Comparison of ENCODE assay signal across 9 cellular contexts in the genomic region with DNA sequence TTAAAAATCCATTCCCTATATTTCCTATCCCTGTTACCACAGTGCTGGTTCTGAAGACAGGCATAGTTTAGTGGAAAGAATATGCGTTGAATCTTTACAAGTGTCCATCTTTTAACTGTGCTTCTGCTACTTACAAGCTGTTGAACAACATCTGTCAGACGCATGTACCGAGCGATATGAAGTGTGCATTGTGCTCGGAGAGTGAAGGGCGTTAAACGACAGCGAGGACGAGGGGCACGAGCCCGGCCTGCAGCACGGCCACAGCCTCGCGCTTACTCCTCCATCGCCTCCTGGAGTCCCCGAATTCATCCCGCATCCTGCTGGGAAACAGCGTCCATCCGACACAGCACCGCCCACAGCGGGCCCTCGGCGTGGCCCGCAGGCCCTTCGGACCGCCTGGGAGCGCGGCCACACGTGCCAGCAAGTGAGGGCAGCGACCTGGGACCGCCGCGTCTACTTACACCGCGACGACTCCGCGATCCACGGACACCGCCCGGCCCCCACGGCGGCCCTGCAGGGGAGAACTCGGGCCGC. TPM values are rescaled to one million over a fixed set of nuclear protein-coding genes. Genes with fewer than 3 reads are reported as not detected.
DNase-seq lines count a peak whose midpoint lies in the region; ATAC-seq and TF ChIP-seq lines count a peak whose summit lies in the region.
"Had no signal": no experiment of that assay in that cellular context is flagged by ENCODE, and none has a peak within 500 bp of the region (broad histone marks: within the 10 kb centered on the region; RNA-seq: fewer than 3 reads in every experiment).

No MANE protein-coding gene starts in this region.

- TF ChIP-seq EP300 in sigmoid colon (IDR thresholded peaks at IDR 0.05), result no peak

- H4K20me1 ChIP-seq in GM23248 (ENCODE audit: insufficient read depth), result peaks cover 14% of the 10 kb centered on the region

- peak; percentile 50 for DNase-seq in DMS53 (lab: John Stamatoyannopoulos, UW)
- no peak for DNase-seq in DMS53 treated with DMSO at 0.1 percent for 48 hours (lab: John Stamatoyannopoulos, UW; ENCODE audit: unreplicated experiment)
- peak; percentile 83 for DNase-seq in GM23248
- peak; percentile 53 for DNase-seq in MG63
- peak; percentile 16 for DNase-seq in activated naive CD8-positive, alpha-beta T cell treated with anti-CD3 and anti-CD28 coated beads, Interleukin-2, amount 50 U/mL, for 24 hours
- peak in 2 of 3 donors; percentile 45 to 74 for DNase-seq in right cardiac atrium
- no peak for DNase-seq in sigmoid colon
- DNase-seq in A172 (ENCODE audit: low spot score), result no peak

- H3K36me3 ChIP-seq in GM23248 (ENCODE audit: low read depth) (peaks cover 9% of the 10 kb centered on the region; the same call in 1 of the 2 replicates), MG63 (peaks cover 67% of the 10 kb centered on the region), sigmoid colon (peaks cover 0 to 14% (median 0%) of the 10 kb centered on the region in 4 donors)

- peak; percentile 2 for ATAC-seq in activated naive CD8-positive, alpha-beta T cell treated with anti-CD3 and anti-CD28 coated beads, Interleukin-2, amount 50 U/mL, for 24 hours
- peak; percentile 24 to 58 for ATAC-seq in right cardiac atrium

- H3K27me3 ChIP-seq in GM23248 (replicated peaks; ENCODE audit: insufficient read depth) (no peaks in the 10 kb centered on the region), MG63 (no peaks in the 10 kb centered on the region), right cardiac atrium (ENCODE audit: control insufficient read depth, insufficient read depth) (no peaks in the 10 kb centered on the region), sigmoid colon (no peaks in the 10 kb centered on the region)

- peak overlapping the region; percentile 98 for H3K9ac ChIP-seq in GM23248

- intact Hi-C loops in right cardiac atrium (cut with DNase I), result no loop called here
- intact Hi-C loops in sigmoid colon (cut with DNase I), result loop anchor here (1.0 to 5.0 kb wide), 5 partner anchors 53 to 284 kb away; partner anchors contain the start of genes DCUN1D2 and GRTP1

- H3K4me2 ChIP-seq in GM23248 (ENCODE audit: unreplicated experiment), result peak overlapping the region; percentile 87

- no peaks in the 10 kb centered on the region for H3K9me2 ChIP-seq in GM23248 (ENCODE audit: insufficient read depth)

- H3K4me1 ChIP-seq in GM23248 (ENCODE audit: insufficient read depth) (peaks cover 41% of the 10 kb centered on the region), right cardiac atrium (ENCODE audit: control insufficient read depth, insufficient read depth, low read length) (peaks cover 11% of the 10 kb centered on the region), sigmoid colon (peaks cover 0 to 79% (median 69%) of the 10 kb centered on the region in 4 donors)

- peak overlapping the region; percentile 83 for H3K27ac Mint-ChIP-seq in activated naive CD8-positive, alpha-beta T cell treated with anti-CD3 and anti-CD28 coated beads, Interleukin-2, amount 50 U/mL, for 24 hours

- H3K9me3 ChIP-seq in GM23248 (ENCODE audit: low read depth) (no peaks in the 10 kb centered on the region), MG63 (no peaks in the 10 kb centered on the region), right cardiac atrium (ENCODE audit: control insufficient read depth, low read length) (no peaks in the 10 kb centered on the region), sigmoid colon (no peaks in the 10 kb centered on the region)

- TF ChIP-seq CTCF in sigmoid colon (IDR thresholded peaks at IDR 0.05), result no peak

- peaks cover 83% of the 10 kb centered on the region for H3K79me2 ChIP-seq in GM23248 (ENCODE audit: insufficient read depth)

- H3K4me3 ChIP-seq in GM23248 (peak overlapping the region; percentile 92), MG63 (peak overlapping the region; percentile 96), right cardiac atrium (ENCODE audit: low read length) (peak overlapping the region; percentile 99), sigmoid colon (peak overlapping the region; percentile 64 to 97 (median 86))

- in situ Hi-C loops in GM23248 (cut with MboI), result no loop called here

- peaks cover 33% of the 10 kb centered on the region for H3F3A ChIP-seq in GM23248 (ENCODE audit: insufficient read depth)

- H3K4me3 Mint-ChIP-seq in activated naive CD8-positive, alpha-beta T cell treated with anti-CD3 and anti-CD28 coated beads, Interleukin-2, amount 50 U/mL, for 24 hours, result peak overlapping the region; percentile 95

- WGBS in GM23248 (ENCODE audit: low coverage in 1 of 2, low lambda C conversion rate in 2 of 2, missing lambda C conversion rate in 2 of 2), 2 experiments, result 0 to 2% methylated on average over 38 to 45 of the region's 45 CpGs
- under 1% methylated on average over 45 of the region's 45 CpGs for WGBS in right cardiac atrium
- 0% methylated on average over 45 of the region's 45 CpGs for WGBS in sigmoid colon, 2 donors

- TF ChIP-seq POLR2A in sigmoid colon (IDR thresholded peaks at IDR 0.05), result no peak

- peak overlapping the region; percentile 65 for H2AFZ ChIP-seq in GM23248

- H3K27ac ChIP-seq in GM23248, result peak overlapping the region; percentile 97
- peak overlapping the region; percentile 53 for H3K27ac ChIP-seq in right cardiac atrium (ENCODE audit: low read length)
- H3K27ac ChIP-seq in sigmoid colon, result peak overlapping the region; percentile 94 to 100 (median 100)

- H3K9me3 Mint-ChIP-seq in activated naive CD8-positive, alpha-beta T cell treated with anti-CD3 and anti-CD28 coated beads, Interleukin-2, amount 50 U/mL, for 24 hours, result no peaks in the 10 kb centered on the region

- peaks cover 59% of the 10 kb centered on the region for H3K4me1 Mint-ChIP-seq in activated naive CD8-positive, alpha-beta T cell treated with anti-CD3 and anti-CD28 coated beads, Interleukin-2, amount 50 U/mL, for 24 hours

- H3K27me3 Mint-ChIP-seq in activated naive CD8-positive, alpha-beta T cell treated with anti-CD3 and anti-CD28 coated beads, Interleukin-2, amount 50 U/mL, for 24 hours, result no peaks in the 10 kb centered on the region

- H3K36me3 Mint-ChIP-seq in activated naive CD8-positive, alpha-beta T cell treated with anti-CD3 and anti-CD28 coated beads, Interleukin-2, amount 50 U/mL, for 24 hours (ENCODE audit: low read depth), result peaks cover 46% of the 10 kb centered on the region

RNA-seq across cellular contexts. Expression of gene PCID2, which starts 0.5 kb away (rescaled TPM):
- 60.7 and 67.9 TPM in 2 replicates for total RNA-seq in GM23248 (2014; rRNA removed; shearing (Covaris generic))
- polyA plus RNA-seq in GM23248 (2016; fragmentation: Nextera tagmentation; extraction: Ambion mirVana), result 58.3 and 58.6 TPM in 2 replicates
- 74.5 and 106 TPM in 2 replicates for total RNA-seq in MG63 (2014; rRNA removed; shearing (Covaris generic); ENCODE audit: low replicate concordance)
- total RNA-seq in right cardiac atrium, result 10 to 100 TPM; 42.0 to 55.1 (median 47.1) TPM
- 43.1 TPM for polyA plus RNA-seq in right cardiac atrium
- 10 to 100 TPM; 44.1 to 70.9 (median 54.8) TPM for total RNA-seq in sigmoid colon
- polyA plus RNA-seq in sigmoid colon, result 10 to 100 TPM; 18.0 to 32.5 (median 22.4) TPM
- 215 and 265 TPM in 2 replicates for total RNA-seq in A172 (2014; rRNA removed; shearing (Covaris generic))

RNA-seq across cellular contexts. Expression of gene CUL4A, which starts 1.5 kb away (rescaled TPM):
- total RNA-seq in GM23248 (2014; rRNA removed; shearing (Covaris generic)), result 93.0 and 197 TPM in 2 replicates
- polyA plus RNA-seq in GM23248 (2016; fragmentation: Nextera tagmentation; extraction: Ambion mirVana) (65.9 and 67.3 TPM in 2 replicates), right cardiac atrium (53.1 TPM), sigmoid colon (10 to 100 TPM; 22.2 to 38.5 (median 22.2) TPM)
- total RNA-seq in MG63 (2014; rRNA removed; shearing (Covaris generic); ENCODE audit: low replicate concordance), result 157 and 2,206 TPM in 2 replicates
- total RNA-seq in right cardiac atrium (100 to 1,000 TPM in 2 of 4 donors, 10 to 100 TPM in 2; 82.5 to 113 (median 99.9) TPM), sigmoid colon (100 to 1,000 TPM in 1 of 4 donors, 10 to 100 TPM in 3; 72.6 to 115 (median 80.7) TPM)
- total RNA-seq in A172 (2014; rRNA removed; shearing (Covaris generic)), result 142 and 154 TPM in 2 replicates

RNA-seq across cellular contexts. Expression of gene PROZ, which starts 49.5 kb away (rescaled TPM):
- total RNA-seq in GM23248 (2014; rRNA removed; shearing (Covaris generic)), result not detected in 2 replicates
- polyA plus RNA-seq in GM23248 (2016; fragmentation: Nextera tagmentation; extraction: Ambion mirVana) (not detected in 2 replicates), right cardiac atrium (0.14 TPM), sigmoid colon (under 1 TPM in 1 of 3 donors, not detected in 2; 0.10 TPM)
- not detected in 2 replicates for total RNA-seq in MG63 (2014; rRNA removed; shearing (Covaris generic); ENCODE audit: low replicate concordance)
- total RNA-seq in right cardiac atrium (under 1 TPM in 1 of 4 donors, not detected in 3; 0.15 TPM), sigmoid colon (not detected)
- total RNA-seq in A172 (2014; rRNA removed; shearing (Covaris generic)), result not detected in 2 replicates
- total RNA-seq: frontal cortex had no signal

Comparison
In these comparisons a context has a peak if more than half of its experiments do, and no peak if none do; other contexts are left out.
1. DNase-seq: peak in DMS53 (single experiment), GM23248 (single experiment), MG63 (single experiment), activated naive CD8-positive, alpha-beta T cell treated with anti-CD3 and anti-CD28 coated beads, Interleukin-2, amount 50 U/mL, for 24 hours (single experiment) and right cardiac atrium (2 of 3); none in DMS53 treated with DMSO at 0.1 percent for 48 hours (single experiment), sigmoid colon (single experiment) and A172 (single experiment).
2. Peak in every context shown above with its lines, with median percentiles within 50 percentile points of each other: H3K27ac ChIP-seq and H3K4me3 ChIP-seq.